22 cellular contexts compared by ENCODE assay signal in the genomic region with DNA sequence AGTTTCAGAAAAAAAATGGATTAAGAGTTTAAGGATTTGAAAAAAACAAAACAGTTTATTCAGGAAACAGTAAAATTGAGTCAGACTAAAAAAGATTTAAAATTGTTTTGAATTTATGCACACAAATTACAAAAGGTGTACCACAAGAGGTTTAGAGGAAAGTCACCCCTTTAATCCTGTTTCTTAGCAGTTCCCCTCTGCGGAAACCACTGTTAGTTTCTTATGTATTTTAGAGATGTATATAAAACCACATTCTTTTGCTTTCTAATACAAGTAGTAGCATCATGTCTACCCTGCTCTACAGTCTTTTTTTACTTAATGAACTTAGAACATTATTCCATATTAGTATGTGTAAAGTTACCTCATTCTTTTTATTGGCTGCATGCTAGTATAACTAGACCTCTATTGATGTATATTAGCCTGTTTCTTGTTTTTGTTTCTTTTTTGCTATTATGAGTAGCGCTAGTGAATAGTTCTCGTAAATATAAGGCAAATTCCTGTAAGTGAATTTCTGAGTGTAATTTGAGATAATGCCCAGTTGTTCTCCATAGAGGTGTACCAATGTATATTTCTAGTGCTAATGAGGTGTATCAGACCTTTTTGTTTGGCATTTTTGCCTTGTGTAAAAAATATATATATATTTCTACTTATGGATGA. TPM values are rescaled to one million over a fixed set of nuclear protein-coding genes. Genes with fewer than 3 reads are reported as not detected.
DNase-seq lines count a peak whose midpoint lies in the region; ATAC-seq and TF ChIP-seq lines count a peak whose summit lies in the region.
"Had no signal": no experiment of that assay in that cellular context is flagged by ENCODE, and none has a peak within 500 bp of the region (broad histone marks: within the 10 kb centered on the region; RNA-seq: fewer than 3 reads in every experiment).

No MANE protein-coding gene starts in this region.

- no peaks in the 10 kb centered on the region for H3F3A ChIP-seq in SK-N-SH (replicated peaks; ENCODE audit: insufficient read depth)

- 98% methylated on average over 3 of the region's 3 CpGs for WGBS in SK-N-SH (ENCODE audit: low lambda C conversion rate)

- H3K4me1 ChIP-seq in SK-N-SH (ENCODE audit: control insufficient read depth in 1 of 2, insufficient read depth in 2 of 2, low read depth in 1 of 2, low read length in 1 of 2) (no peaks in the 10 kb centered on the region; a peak in 2 of 4 replicates), uterus (peaks cover 0 to 5% of the 10 kb centered on the region in 2 donors)

- POLR2A ChIA-PET in SK-N-SH (lab: Yijun Ruan, JAX): no interaction called here

- peaks cover 3% of the 10 kb centered on the region for H3K9me3 Mint-ChIP-seq in activated T-cell treated with anti-CD3 and anti-CD28 coated beads, Interleukin-2, amount 50 U/mL, for 4 hours
- peaks cover 4% of the 10 kb centered on the region for H3K9me3 Mint-ChIP-seq in activated naive CD8-positive, alpha-beta T cell treated with anti-CD3 and anti-CD28 coated beads for 36 hours

- peak; percentile 88 to 94 for ATAC-seq in activated T-cell treated with anti-CD3 and anti-CD28 coated beads, Interleukin-2, amount 50 U/mL, for 4 hours
- ATAC-seq in stimulated activated naive CD8-positive, alpha-beta T cell treated with anti-CD3 and anti-CD28 coated beads, Interleukin-15, Interleukin-2, amounts not matched to agents 100 U/mL and 50 U/mL, for 24 hours: peak; percentile 83

- H3K9ac ChIP-seq in SK-N-SH: no peak overlapping the region
- H3K9ac ChIP-seq: KMS-11 had no signal

- peak overlapping the region; percentile 89 for H3K27ac Mint-ChIP-seq in activated naive CD8-positive, alpha-beta T cell treated with anti-CD3 and anti-CD28 coated beads for 36 hours

- DNase-seq in activated T-cell treated with anti-CD3 and anti-CD28 coated beads, Interleukin-2, amount 50 U/mL, for 4 hours: no peak
- DNase-seq in activated T-cell treated with anti-CD3 and anti-CD28 coated beads for 4 hours: no peak
- peak; percentile 73 for DNase-seq in Jurkat, Clone E6-1 (ENCODE audit: low read depth, low spot score)
- no peak for DNase-seq in activated naive CD8-positive, alpha-beta T cell treated with anti-CD3 and anti-CD28 coated beads for 36 hours
- no peak for DNase-seq in stimulated activated naive CD8-positive, alpha-beta T cell treated with anti-CD3 and anti-CD28 coated beads, Interleukin-15, Interleukin-2, amounts not matched to agents 100 U/mL and 50 U/mL, for 24 hours
- DNase-seq in RPMI8226: no peak
- DNase-seq in SK-N-SH: no peak
- DNase-seq in uterus: no peak
- DNase-seq: amniotic stem cell; C1 segment of cervical spinal cord; DMS53; effector CD4-positive, alpha-beta T cell; esophagus squamous epithelium; H7; midbrain; NCI-H1930; NCI-H446 treated with DMSO at 0.1 percent for 48 hours; stimulated activated CD4-positive, alpha-beta T cell treated with anti-CD3 and anti-CD28 coated beads, Interleukin-15, amount 100 ng/mL, for 24 hours; SW 1271; transverse colon had no signal

- H3K36me3 Mint-ChIP-seq in activated T-cell treated with anti-CD3 and anti-CD28 coated beads, Interleukin-2, amount 50 U/mL, for 4 hours (ENCODE audit: insufficient read depth): peaks cover 23% of the 10 kb centered on the region
- H3K36me3 Mint-ChIP-seq in activated naive CD8-positive, alpha-beta T cell treated with anti-CD3 and anti-CD28 coated beads for 36 hours: peaks cover 35% of the 10 kb centered on the region

- H3K27me3 Mint-ChIP-seq in activated T-cell treated with anti-CD3 and anti-CD28 coated beads, Interleukin-2, amount 50 U/mL, for 4 hours (ENCODE audit: low read depth): no peaks in the 10 kb centered on the region
- H3K27me3 Mint-ChIP-seq in activated naive CD8-positive, alpha-beta T cell treated with anti-CD3 and anti-CD28 coated beads for 36 hours: no peaks in the 10 kb centered on the region

- H3K4me3 Mint-ChIP-seq in activated T-cell treated with anti-CD3 and anti-CD28 coated beads, Interleukin-2, amount 50 U/mL, for 4 hours: no peak overlapping the region
- H3K4me3 Mint-ChIP-seq in activated naive CD8-positive, alpha-beta T cell treated with anti-CD3 and anti-CD28 coated beads for 36 hours: peak overlapping the region; percentile 51

- H3K36me3 ChIP-seq in SK-N-SH (replicated peaks in 1 of 2; ENCODE audit: control insufficient read depth in 1 of 2, insufficient read depth in 2 of 2, low read length in 1 of 2) (peaks cover 0 to 3% of the 10 kb centered on the region in 2 experiments), uterus (no peaks in the 10 kb centered on the region)

- CTCF ChIA-PET in SK-N-SH (lab: Yijun Ruan, JAX): no interaction called here

- H3K9me3 ChIP-seq in SK-N-SH: no peaks in the 10 kb centered on the region
- no peaks in the 10 kb centered on the region for H3K9me3 ChIP-seq in uterus
- H3K9me3 ChIP-seq: esophagus squamous epithelium, transverse colon had no signal

- no peak for TF ChIP-seq RAD21 in SK-N-SH (IDR thresholded peaks at IDR 0.05; ENCODE audit: low read length)

- H3K27me3 ChIP-seq in SK-N-SH (ENCODE audit: insufficient read depth) (no peaks in the 10 kb centered on the region), uterus (no peaks in the 10 kb centered on the region)
- H3K27me3 ChIP-seq: cardiac muscle cell, esophagus squamous epithelium, transverse colon had no signal

- H3K27ac ChIP-seq in SK-N-SH (ENCODE audit: low read depth in 2 of 2, low read length in 1 of 2) (no peak overlapping the region), uterus (no peak overlapping the region)
- H3K27ac ChIP-seq: cardiac muscle cell, esophagus squamous epithelium, KMS-11, transverse colon had no signal

- intact Hi-C loops in uterus (cut with DNase I; ENCODE audit: low total_unique reads): no loop called here

- H3K4me1 Mint-ChIP-seq in activated T-cell treated with anti-CD3 and anti-CD28 coated beads, Interleukin-2, amount 50 U/mL, for 4 hours (ENCODE audit: low read depth): peaks cover 80% of the 10 kb centered on the region
- H3K4me1 Mint-ChIP-seq in activated naive CD8-positive, alpha-beta T cell treated with anti-CD3 and anti-CD28 coated beads for 36 hours: peaks cover 64% of the 10 kb centered on the region

- no peaks in the 10 kb centered on the region for H3K9me2 ChIP-seq in SK-N-SH

- H2AFZ ChIP-seq in SK-N-SH (ENCODE audit: low read depth): no peak overlapping the region

- no peak for TF ChIP-seq EP300 in SK-N-SH (IDR thresholded peaks at IDR 0.05; ENCODE audit: borderline replicate concordance in 1 of 2, low read depth in 1 of 2, low read length in 1 of 2)

- H3K79me2 ChIP-seq in SK-N-SH (ENCODE audit: insufficient read depth): peaks cover 100% of the 10 kb centered on the region

- no peak overlapping the region for H3K4me2 ChIP-seq in SK-N-SH
- H3K4me2 ChIP-seq: KMS-11 had no signal

- no peak for TF ChIP-seq POLR2A in uterus (IDR thresholded peaks at IDR 0.05)

- H4K20me1 ChIP-seq in SK-N-SH (ENCODE audit: insufficient read depth): peaks cover 84% of the 10 kb centered on the region

- TF ChIP-seq CTCF in SK-N-SH (IDR thresholded peaks at IDR 0.05) (no peak), uterus (IDR thresholded peaks at IDR 0.05) (no peak)

- H3K4me3 ChIP-seq in Jurkat, Clone E6-1 (ENCODE audit: low read length): no peak overlapping the region
- H3K4me3 ChIP-seq in SK-N-SH (ENCODE audit: low read depth in 2 of 2, low read length in 1 of 2) (no peak overlapping the region), uterus (no peak overlapping the region)
- H3K4me3 ChIP-seq: cardiac muscle cell, esophagus squamous epithelium, transverse colon had no signal

TF ChIP-seq in SK-N-SH, 30 proteins besides CTCF, POLR2A, EP300 and RAD21:
- TF ChIP-seq SIN3A (IDR thresholded peaks at IDR 0.05; ENCODE audit: borderline replicate concordance, low read depth, low read length) (no peak), SMC3 (IDR thresholded peaks at IDR 0.05; ENCODE audit: low read depth, low read length) (no peak), FOXM1 (IDR thresholded peaks at IDR 0.05; ENCODE audit: low read depth) (no peak), RCOR1 (IDR thresholded peaks at IDR 0.05; ENCODE audit: low read length) (no peak), NRF1 (IDR thresholded peaks at IDR 0.05; ENCODE audit: low read depth, low read length) (no peak), TAF1 (IDR thresholded peaks at IDR 0.05; ENCODE audit: borderline replicate concordance, low read depth, low read length) (no peak), TCF12 (IDR thresholded peaks at IDR 0.05) (no peak), RXRA (IDR thresholded peaks at IDR 0.05; ENCODE audit: borderline replicate concordance, low read depth) (no peak), TEAD4 (IDR thresholded peaks at IDR 0.05; ENCODE audit: borderline replicate concordance, insufficient read depth) (no peak), JUND (IDR thresholded peaks at IDR 0.05) (no peak), FOXJ3 (CRISPR knock-in tag; IDR thresholded peaks at IDR 0.05) (no peak), NFIC (IDR thresholded peaks at IDR 0.05; ENCODE audit: borderline replicate concordance) (no peak)
- TF ChIP-seq, protein P1, sequence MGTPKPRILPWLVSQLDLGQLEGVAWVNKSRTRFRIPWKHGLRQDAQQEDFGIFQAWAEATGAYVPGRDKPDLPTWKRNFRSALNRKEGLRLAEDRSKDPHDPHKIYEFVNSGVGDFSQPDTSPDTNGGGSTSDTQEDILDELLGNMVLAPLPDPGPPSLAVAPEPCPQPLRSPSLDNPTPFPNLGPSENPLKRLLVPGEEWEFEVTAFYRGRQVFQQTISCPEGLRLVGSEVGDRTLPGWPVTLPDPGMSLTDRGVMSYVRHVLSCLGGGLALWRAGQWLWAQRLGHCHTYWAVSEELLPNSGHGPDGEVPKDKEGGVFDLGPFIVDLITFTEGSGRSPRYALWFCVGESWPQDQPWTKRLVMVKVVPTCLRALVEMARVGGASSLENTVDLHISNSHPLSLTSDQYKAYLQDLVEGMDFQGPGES (IDR thresholded peaks at IDR 0.05; ENCODE audit: low read depth, low read length): no peak
TF ChIP-seq in SK-N-SH: peak in this region for 0.

RNA-seq across cellular contexts. Expression of a gene that starts 20.0 kb away (rescaled TPM):
- 10 to 100 TPM; 51.4 to 62.0 (median 58.7) TPM for total RNA-seq in activated T-cell treated with anti-CD3 and anti-CD28 coated beads, Interleukin-2, amount 50 U/mL, for 4 hours
- 53.3 TPM for polyA plus RNA-seq in Jurkat, Clone E6-1 (2012; ENCODE audit: insufficient read depth, insufficient read length)
- total RNA-seq in activated naive CD8-positive, alpha-beta T cell treated with anti-CD3 and anti-CD28 coated beads for 36 hours: 10 to 100 TPM; 82.2 to 84.6 TPM
- 11.4 and 14.2 TPM in 2 replicates for polyA plus RNA-seq in SK-N-SH (2012; rRNA removed)
- 17.5 and 23.1 TPM in 2 replicates for polyA plus RNA-seq in SK-N-SH (2012; cell fraction: cytosol; rRNA removed)
- polyA plus RNA-seq in SK-N-SH (2012; cell fraction: nucleus; rRNA removed): 10.6 and 23.1 TPM in 2 replicates
- 100 to 1,000 TPM in 2 of 4 donors, 10 to 100 TPM in 2; 53.5 to 171 (median 99.6) TPM for total RNA-seq in uterus
